ENCODE assay signal across 11 cellular contexts in genomic region chr11:46920709-46921108, GRCh38. TPM values are rescaled to one million over a fixed set of nuclear protein-coding genes. Genes with fewer than 3 reads are reported as not detected.
DNase-seq lines count a peak whose midpoint lies in the region; ATAC-seq and TF ChIP-seq lines count a peak whose summit lies in the region.
"Had no signal": no experiment of that assay in that cellular context is flagged by ENCODE, and none has a peak within 500 bp of the region (broad histone marks: within the 10 kb centered on the region; RNA-seq: fewer than 3 reads in every experiment).

No MANE protein-coding gene starts in this region.

- intact Hi-C loops in ascending aorta (cut with DNase I) (no loop called here), left cardiac atrium (cut with DNase I) (no loop called here), gastrocnemius medialis (cut with DNase I; ENCODE audit: low total_unique reads) (no loop called here)
- intact Hi-C loops in activated CD8-positive, alpha-beta T cell treated with anti-CD3 and anti-CD28 coated beads for 36 hours (cut with micrococcal nuclease) = no loop called here

- H3K4me3 ChIP-seq in ascending aorta (no peak overlapping the region), gastrocnemius medialis (no peak overlapping the region)
- H3K4me3 ChIP-seq: cardiac muscle cell had no signal

- H3K27me3 ChIP-seq in ascending aorta (no peaks in the 10 kb centered on the region), gastrocnemius medialis (no peaks in the 10 kb centered on the region)
- H3K27me3 ChIP-seq: cardiac muscle cell had no signal

- H3K9me3 Mint-ChIP-seq in activated CD8-positive, alpha-beta T cell treated with anti-CD3 and anti-CD28 coated beads for 36 hours = no peaks in the 10 kb centered on the region
- H3K9me3 Mint-ChIP-seq: natural killer cell had no signal

- H3K9me3 ChIP-seq in ascending aorta (no peaks in the 10 kb centered on the region), gastrocnemius medialis (no peaks in the 10 kb centered on the region)

- ATAC-seq in left cardiac atrium (peak; percentile 34 to 88), gastrocnemius medialis (peak; percentile 33 to 82), GM21529 (IDR thresholded peaks at IDR 0.05; ENCODE audit: unreplicated experiment) (no peak), GM19395 (IDR thresholded peaks at IDR 0.05; ENCODE audit: unreplicated experiment) (no peak)
- ATAC-seq in activated CD8-positive, alpha-beta T cell treated with anti-CD3 and anti-CD28 coated beads for 36 hours = no peak
- ATAC-seq: natural killer cell had no signal

- no peak overlapping the region for H3K4me3 Mint-ChIP-seq in activated CD8-positive, alpha-beta T cell treated with anti-CD3 and anti-CD28 coated beads for 36 hours

- CTCF ChIA-PET in activated CD8-positive, alpha-beta T cell treated with anti-CD3 and anti-CD28 coated beads for 36 hours (lab: Charles Lee) = interaction anchor here (1.4 to 3.9 kb wide), 4 partner anchors 9 to 262 kb away, joined by 3 to 33 read pairs (median 7); partner anchors contain the start of gene CSTPP1

- peaks cover 23% of the 10 kb centered on the region for H3K4me1 Mint-ChIP-seq in activated CD8-positive, alpha-beta T cell treated with anti-CD3 and anti-CD28 coated beads for 36 hours (ENCODE audit: low read depth)

- H3K4me1 ChIP-seq in ascending aorta (peaks cover 8 to 13% of the 10 kb centered on the region in 2 donors), gastrocnemius medialis (peaks cover 34 to 38% of the 10 kb centered on the region in 2 donors)

- H3K27ac ChIP-seq in ascending aorta (peak overlapping the region; percentile 26 to 54), gastrocnemius medialis (peak overlapping the region; percentile 63 to 89 (median 70))
- H3K27ac ChIP-seq: cardiac muscle cell, KMS-11 had no signal

- in situ Hi-C loops in gastrocnemius medialis (cut with MboI; ENCODE audit: low sequenced_read_pairs in 4 of 4) = no loop called here

- DNase-seq in ELF-1 (ENCODE audit: low read depth, low spot score) = peak; percentile 42
- DNase-seq in ascending aorta (ENCODE audit: low spot score in 2 of 2) = peak in 1 of 2 donors; percentile 81
- DNase-seq in left cardiac atrium = peak; percentile 51
- DNase-seq in gastrocnemius medialis = peak; percentile 41 to 61
- DNase-seq in activated CD8-positive, alpha-beta T cell treated with anti-CD3 and anti-CD28 coated beads for 36 hours = no peak
- DNase-seq in hippocampal formation (lab: John Stamatoyannopoulos, UW) = no peak
- DNase-seq: natural killer cell had no signal

- no peak overlapping the region for H3K27ac Mint-ChIP-seq in activated CD8-positive, alpha-beta T cell treated with anti-CD3 and anti-CD28 coated beads for 36 hours
- H3K27ac Mint-ChIP-seq: natural killer cell had no signal

- no peaks in the 10 kb centered on the region for H3K36me3 Mint-ChIP-seq in activated CD8-positive, alpha-beta T cell treated with anti-CD3 and anti-CD28 coated beads for 36 hours (ENCODE audit: low read depth)
- H3K36me3 Mint-ChIP-seq: natural killer cell had no signal

- TF ChIP-seq CTCF in ascending aorta (IDR thresholded peaks at IDR 0.05) (no peak), gastrocnemius medialis (IDR thresholded peaks at IDR 0.05 in 4 of 5, conservative IDR thresholded peaks at IDR 0.05 in 1 of 5) (no peak)
- TF ChIP-seq CTCF in activated CD8-positive, alpha-beta T cell treated with anti-CD3 and anti-CD28 coated beads for 36 hours (IDR thresholded peaks at IDR 0.05) = no peak

- H3K36me3 ChIP-seq in ascending aorta (no peaks in the 10 kb centered on the region), gastrocnemius medialis (no peaks in the 10 kb centered on the region)
- H3K36me3 ChIP-seq: cardiac muscle cell had no signal

- H3K27me3 Mint-ChIP-seq in activated CD8-positive, alpha-beta T cell treated with anti-CD3 and anti-CD28 coated beads for 36 hours = peaks cover 35% of the 10 kb centered on the region

- POLR2A ChIA-PET in activated CD8-positive, alpha-beta T cell treated with anti-CD3 and anti-CD28 coated beads for 36 hours (lab: Charles Lee) = interaction anchor here (0.7 kb wide), 1 partner anchor 174 kb away, joined by 3 read pairs; no protein-coding TSS in a partner anchor

- no peak for TF ChIP-seq POLR2A in gastrocnemius medialis (IDR thresholded peaks at IDR 0.05)

RNA-seq across cellular contexts. Expression of gene LRP4, which starts 2.4 kb away (rescaled TPM):
- total RNA-seq in ascending aorta = 4.9 TPM
- 10 to 100 TPM; 20.2 to 21.0 TPM for total RNA-seq in left cardiac atrium
- 10 to 100 TPM in 1 of 4 donors, 1 to 10 TPM in 3; 3.9 to 19.0 (median 6.2) TPM for total RNA-seq in gastrocnemius medialis
- total RNA-seq in activated CD8-positive, alpha-beta T cell treated with anti-CD3 and anti-CD28 coated beads for 36 hours = under 1 TPM; 0.36 to 0.45 TPM
- total RNA-seq: natural killer cell had no signal

RNA-seq across cellular contexts. Expression of gene CSTPP1, which starts 15.9 kb away (rescaled TPM):
- 16.6 TPM for total RNA-seq in ascending aorta
- 10 to 100 TPM; 11.4 to 12.3 TPM for total RNA-seq in left cardiac atrium
- total RNA-seq in gastrocnemius medialis = 1 to 10 TPM; 4.3 to 8.1 (median 6.4) TPM
- 10 to 100 TPM; 12.8 to 14.4 TPM for total RNA-seq in activated CD8-positive, alpha-beta T cell treated with anti-CD3 and anti-CD28 coated beads for 36 hours

Comparison
In these comparisons a context has a peak if more than half of its experiments do, and no peak if none do; other contexts are left out.
1. DNase-seq: peak in ELF-1 (single experiment), left cardiac atrium (single experiment) and gastrocnemius medialis (2 of 2); none in activated CD8-positive, alpha-beta T cell treated with anti-CD3 and anti-CD28 coated beads for 36 hours (single experiment) and hippocampal formation (0 of 2).
2. ATAC-seq: peak in left cardiac atrium (2 of 2) and gastrocnemius medialis (2 of 2); none in GM21529 (single experiment), activated CD8-positive, alpha-beta T cell treated with anti-CD3 and anti-CD28 coated beads for 36 hours (single experiment) and GM19395 (single experiment).